Comparison of ENCODE assay signal across 9 cellular contexts in the genomic region with DNA sequence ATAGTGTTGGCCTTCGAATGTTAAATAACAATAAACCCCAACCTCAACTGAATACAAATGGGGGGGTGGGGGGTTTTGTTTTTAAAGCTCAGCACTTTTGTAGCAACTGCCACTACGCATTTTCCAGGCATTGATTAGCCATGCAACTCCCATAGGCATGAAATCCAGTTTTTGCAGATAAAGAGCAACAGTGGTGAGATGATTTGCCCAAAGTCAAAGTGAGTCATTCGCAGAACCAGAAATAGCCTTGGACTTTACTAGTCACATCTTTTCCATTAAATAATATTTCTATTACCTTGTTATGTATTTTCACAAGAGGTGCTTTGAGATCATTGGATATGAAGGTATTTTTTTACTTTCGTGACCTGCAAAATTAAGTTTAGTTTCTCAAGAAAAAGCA. TPM values are rescaled to one million over a fixed set of nuclear protein-coding genes. Genes with fewer than 3 reads are reported as not detected.
A peak's percentile ranks its signal among the peaks of the same experiment; 100 is the strongest.
DNase-seq lines count a peak whose midpoint lies in the region; ATAC-seq and TF ChIP-seq lines count a peak whose summit lies in the region.
"Had no signal": no experiment of that assay in that cellular context is flagged by ENCODE, and none has a peak within 500 bp of the region (broad histone marks: within the 10 kb centered on the region; RNA-seq: fewer than 3 reads in every experiment).

No MANE protein-coding gene starts in this region.

- ATAC-seq in activated CD8-positive, alpha-beta T cell treated with anti-CD3 and anti-CD28 coated beads for 36 hours = no peak
- no peak for ATAC-seq in HG03442 (IDR thresholded peaks at IDR 0.05; ENCODE audit: unreplicated experiment)

- POLR2A ChIA-PET in activated CD8-positive, alpha-beta T cell treated with anti-CD3 and anti-CD28 coated beads for 36 hours (lab: Charles Lee) = interaction anchor here (0.6 to 0.7 kb wide), 2 partner anchors 11 to 671 kb away, joined by 3 read pairs; no protein-coding TSS in a partner anchor

- H3K9me3 Mint-ChIP-seq in activated CD8-positive, alpha-beta T cell treated with anti-CD3 and anti-CD28 coated beads for 36 hours = no peaks in the 10 kb centered on the region

- no peak overlapping the region for H3K27ac Mint-ChIP-seq in activated CD8-positive, alpha-beta T cell treated with anti-CD3 and anti-CD28 coated beads for 36 hours

- peaks cover 32% of the 10 kb centered on the region for H3K4me1 Mint-ChIP-seq in activated CD8-positive, alpha-beta T cell treated with anti-CD3 and anti-CD28 coated beads for 36 hours (ENCODE audit: low read depth)

- H3K27me3 Mint-ChIP-seq in activated CD8-positive, alpha-beta T cell treated with anti-CD3 and anti-CD28 coated beads for 36 hours = no peaks in the 10 kb centered on the region

- no peak overlapping the region; the same call in 1 of the 2 replicates for H3K4me3 ChIP-seq in MG63

- no peaks in the 10 kb centered on the region for H3K27me3 ChIP-seq in MG63

- TF ChIP-seq CTCF in 22Rv1 (IDR thresholded peaks at IDR 0.05) = no peak
- TF ChIP-seq CTCF in activated CD8-positive, alpha-beta T cell treated with anti-CD3 and anti-CD28 coated beads for 36 hours (IDR thresholded peaks at IDR 0.05) = no peak

- DNase-seq in G401 (ENCODE audit: low spot score) (peak; percentile 10), iris pigment epithelial cell (ENCODE audit: low read depth) (peak; percentile 52), NCI-H1930 (lab: John Stamatoyannopoulos, UW) (no peak), MG63 (no peak), AG08395 (ENCODE audit: low spot score) (no peak)
- no peak for DNase-seq in activated CD8-positive, alpha-beta T cell treated with anti-CD3 and anti-CD28 coated beads for 36 hours

- in situ Hi-C loops in G401 (cut with HindIII; ENCODE audit: low sequenced_read_pairs) = no loop called here

- H3K9me3 ChIP-seq in MG63 = no peaks in the 10 kb centered on the region
- H3K9me3 ChIP-seq: HAP-1 had no signal

- no peaks in the 10 kb centered on the region for H3K36me3 ChIP-seq in MG63
- H3K36me3 ChIP-seq: HAP-1 had no signal

- peak overlapping the region; percentile 99 for H3K27ac ChIP-seq in 22Rv1

- intact Hi-C loops in activated CD8-positive, alpha-beta T cell treated with anti-CD3 and anti-CD28 coated beads for 36 hours (cut with micrococcal nuclease) = loop anchor here (10.0 kb wide), 2 partner anchors 112 to 182 kb away; no protein-coding TSS in a partner anchor

- CTCF ChIA-PET in activated CD8-positive, alpha-beta T cell treated with anti-CD3 and anti-CD28 coated beads for 36 hours (lab: Charles Lee) = interaction anchor here (0.7 to 2.3 kb wide), 4 partner anchors 115 to 193 kb away, joined by 3 to 7 read pairs (median 4); no protein-coding TSS in a partner anchor

- H3K4me3 Mint-ChIP-seq in activated CD8-positive, alpha-beta T cell treated with anti-CD3 and anti-CD28 coated beads for 36 hours = peak overlapping the region; percentile 32

- peaks cover 2% of the 10 kb centered on the region for H3K36me3 Mint-ChIP-seq in activated CD8-positive, alpha-beta T cell treated with anti-CD3 and anti-CD28 coated beads for 36 hours (ENCODE audit: low read depth)

RNA-seq across cellular contexts. Expression of a gene that starts 1.7 kb away (rescaled TPM):
- 2.5 and 6.7 TPM in 2 replicates for total RNA-seq in G401 (2014; rRNA removed; shearing (Covaris generic))
- total RNA-seq in activated CD8-positive, alpha-beta T cell treated with anti-CD3 and anti-CD28 coated beads for 36 hours = 10 to 100 TPM; 36.2 to 40.4 TPM
- 2.0 and 79.2 TPM in 2 replicates for total RNA-seq in MG63 (2014; rRNA removed; shearing (Covaris generic); ENCODE audit: low replicate concordance)

Comparison
In these comparisons a context has a peak if more than half of its experiments do, and no peak if none do; other contexts are left out.
1. DNase-seq: peak in G401 (single experiment) and iris pigment epithelial cell (single experiment); none in activated CD8-positive, alpha-beta T cell treated with anti-CD3 and anti-CD28 coated beads for 36 hours (single experiment), NCI-H1930 (0 of 2), MG63 (single experiment) and AG08395 (single experiment).